Comparison of ENCODE assay signal across 8 cellular contexts in the genomic region with DNA sequence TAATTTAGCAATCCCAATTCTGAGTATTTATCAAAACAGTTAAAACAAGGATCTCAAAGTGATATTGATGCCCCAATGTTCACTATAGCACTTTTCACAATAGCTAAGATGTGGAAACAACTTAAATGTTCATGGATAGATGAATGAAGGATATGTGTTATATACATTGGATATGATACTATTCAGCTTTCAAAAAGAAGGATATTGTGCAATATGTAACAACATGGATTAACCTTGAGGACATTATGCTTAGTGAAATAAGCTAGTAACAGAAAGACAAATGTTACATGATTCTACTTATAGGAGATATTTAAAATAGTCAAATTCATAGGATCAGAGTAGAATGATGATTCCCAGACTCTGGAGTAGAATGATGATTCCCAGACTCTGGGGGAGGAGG.
"Had no signal": no experiment of that assay in that cellular context is flagged by ENCODE, and none has a peak within 500 bp of the region (broad histone marks: within the 10 kb centered on the region; RNA-seq: fewer than 3 reads in every experiment).

No MANE protein-coding gene starts in this region.

- H3K9me3 ChIP-seq: HAP-1 had no signal

- H3K4me2 ChIP-seq: GM23338 had no signal

- ATAC-seq: GM23338, HCT116 had no signal

- H2AFZ ChIP-seq: GM23338 had no signal

- H3K27ac ChIP-seq: HL-60 had no signal

- H3K4me3 ChIP-seq: GM23338, HAP-1 had no signal

- H3K4me1 ChIP-seq: HAP-1 had no signal

- DNase-seq: H7, HFFc6, Kasumi-1, KG1 had no signal

- H3K36me3 ChIP-seq: HAP-1 had no signal
